ENCODE assay signal across 1 cellular context in genomic region chrX:155179343-155179997, GRCh38.
TF ChIP-seq lines count a peak whose summit lies in the region.

No MANE protein-coding gene starts in this region.

TF ChIP-seq in GM12878, 131 proteins besides CTCF, POLR2A, EP300 and RAD21:
- TF ChIP-seq ZNF207 (IDR thresholded peaks at IDR 0.05; ENCODE audit: borderline replicate concordance): no peak
- TF ChIP-seq BCLAF1 (IDR thresholded peaks at IDR 0.05): no peak
- TF ChIP-seq ZNF622 (IDR thresholded peaks at IDR 0.05): no peak
